15 cellular contexts compared by ENCODE assay signal in genomic region chr6:14747881-14748520, GRCh38.
DNase-seq lines count a peak whose midpoint lies in the region; ATAC-seq and TF ChIP-seq lines count a peak whose summit lies in the region.
"Had no signal": no experiment of that assay in that cellular context is flagged by ENCODE, and none has a peak within 500 bp of the region (broad histone marks: within the 10 kb centered on the region; RNA-seq: fewer than 3 reads in every experiment).

No MANE protein-coding gene starts in this region.

- no peaks in the 10 kb centered on the region for H3K4me1 ChIP-seq in BE2C

- no peak for TF ChIP-seq CTCF in BE2C (IDR thresholded peaks at IDR 0.05; ENCODE audit: low read depth, low read length)

- H3K27me3 Mint-ChIP-seq in T-helper 2 cell treated with Interferon-gamma antibody and Interleukin-4, amounts not matched to agents 5 μg/mL and 100 μg/mL, for 36 hours (ENCODE audit: low read depth), result no peaks in the 10 kb centered on the region
- H3K27me3 Mint-ChIP-seq in activated naive CD8-positive, alpha-beta T cell, result no peaks in the 10 kb centered on the region

- no peaks in the 10 kb centered on the region for H3K9me3 ChIP-seq in BE2C
- H3K9me3 ChIP-seq: tibial artery had no signal

- ATAC-seq in GM18868 (IDR thresholded peaks at IDR 0.05; ENCODE audit: unreplicated experiment), result no peak
- ATAC-seq: left ventricle myocardium superior had no signal

- H3K27me3 ChIP-seq in BE2C, result no peaks in the 10 kb centered on the region
- H3K27me3 ChIP-seq: tibial artery had no signal

- peak overlapping the region; percentile 41 for H3K4me3 Mint-ChIP-seq in T-helper 2 cell treated with Interferon-gamma antibody and Interleukin-4, amounts not matched to agents 5 μg/mL and 100 μg/mL, for 36 hours
- H3K4me3 Mint-ChIP-seq in activated naive CD8-positive, alpha-beta T cell, result peak overlapping the region; percentile 42
- H3K4me3 Mint-ChIP-seq: neural crest cell had no signal

- no peak overlapping the region for H3K4me3 ChIP-seq in BE2C (ENCODE audit: low read depth, low read length)
- H3K4me3 ChIP-seq: tibial artery had no signal

- peak; percentile 41 for DNase-seq in T-helper 2 cell treated with Interferon-gamma antibody and Interleukin-4, amounts not matched to agents 5 μg/mL and 100 μg/mL, for 36 hours (ENCODE audit: low spot score)
- DNase-seq in T-helper 2 cell (no peak), GM04504 (ENCODE audit: low read depth) (peak; percentile 62), myocyte (ENCODE audit: low read depth) (peak; percentile 40), Ammon's horn (ENCODE audit: low spot score) (no peak), BE2C (no peak)
- DNase-seq: hippocampal formation, left ventricle myocardium superior, NCI-H146, NCI-H524 treated with DMSO at 0.1 percent for 48 hours, tibial artery had no signal

- H3K9me3 Mint-ChIP-seq in T-helper 2 cell treated with Interferon-gamma antibody and Interleukin-4, amounts not matched to agents 5 μg/mL and 100 μg/mL, for 36 hours, result no peaks in the 10 kb centered on the region
- peaks cover 10% of the 10 kb centered on the region for H3K9me3 Mint-ChIP-seq in activated naive CD8-positive, alpha-beta T cell (ENCODE audit: low read depth)

- H3K36me3 ChIP-seq in BE2C, result no peaks in the 10 kb centered on the region
- H3K36me3 ChIP-seq: tibial artery had no signal

- peaks cover 4% of the 10 kb centered on the region for H3K36me3 Mint-ChIP-seq in T-helper 2 cell treated with Interferon-gamma antibody and Interleukin-4, amounts not matched to agents 5 μg/mL and 100 μg/mL, for 36 hours (ENCODE audit: low read depth)
- H3K36me3 Mint-ChIP-seq in activated naive CD8-positive, alpha-beta T cell, result peaks cover 8% of the 10 kb centered on the region

- no peak overlapping the region for H3K27ac Mint-ChIP-seq in T-helper 2 cell treated with Interferon-gamma antibody and Interleukin-4, amounts not matched to agents 5 μg/mL and 100 μg/mL, for 36 hours
- peak overlapping the region; percentile 91 for H3K27ac Mint-ChIP-seq in activated naive CD8-positive, alpha-beta T cell
- H3K27ac Mint-ChIP-seq: IgD-negative memory B cell had no signal

- H3K4me1 Mint-ChIP-seq in T-helper 2 cell treated with Interferon-gamma antibody and Interleukin-4, amounts not matched to agents 5 μg/mL and 100 μg/mL, for 36 hours (ENCODE audit: low read depth), result peaks cover 53% of the 10 kb centered on the region
- peaks cover 53% of the 10 kb centered on the region for H3K4me1 Mint-ChIP-seq in activated naive CD8-positive, alpha-beta T cell (ENCODE audit: low read depth)

Comparison
In these comparisons a context has a peak if more than half of its experiments do, and no peak if none do; other contexts are left out.
1. DNase-seq: peak in T-helper 2 cell treated with Interferon-gamma antibody and Interleukin-4, amounts not matched to agents 5 μg/mL and 100 μg/mL, for 36 hours (single experiment), GM04504 (single experiment) and myocyte (single experiment); none in T-helper 2 cell (0 of 5), Ammon's horn (single experiment) and BE2C (single experiment).